17 cellular contexts compared by ENCODE assay signal in genomic region chr5:41878598-41879305, GRCh38. TPM values are rescaled to one million over a fixed set of nuclear protein-coding genes. Genes with fewer than 3 reads are reported as not detected.
DNase-seq lines count a peak whose midpoint lies in the region; ATAC-seq and TF ChIP-seq lines count a peak whose summit lies in the region.
"Had no signal": no experiment of that assay in that cellular context is flagged by ENCODE, and none has a peak within 500 bp of the region (broad histone marks: within the 10 kb centered on the region; RNA-seq: fewer than 3 reads in every experiment).

No MANE protein-coding gene starts in this region.

- TF ChIP-seq CTCF in GM23338 (conservative IDR thresholded peaks at IDR 0.05; ENCODE audit: low read depth in 2 of 2): no peak

- peaks cover 5% of the 10 kb centered on the region; the same call in 2 of the 3 replicates for H3K9me3 Mint-ChIP-seq in GM23338
- no peaks in the 10 kb centered on the region for H3K9me3 Mint-ChIP-seq in activated CD4-positive, alpha-beta T cell treated with anti-CD3 and anti-CD28 coated beads, Interleukin-2, amount 10 ng/mL, durations not matched to agents 24 days and 14 days
- H3K9me3 Mint-ChIP-seq: activated T-helper 17 cell treated with anti-CD3 and anti-CD28 coated beads, Interleukin-2, amount 50 U/mL, for 72 hours; effector memory CD8-positive, alpha-beta T cell had no signal

- H3K27ac Mint-ChIP-seq in GM23338: no peak overlapping the region
- no peak overlapping the region for H3K27ac Mint-ChIP-seq in activated CD4-positive, alpha-beta T cell treated with anti-CD3 and anti-CD28 coated beads, Interleukin-2, amount 10 ng/mL, durations not matched to agents 24 days and 14 days
- H3K27ac Mint-ChIP-seq: activated CD8-positive, alpha-beta T cell treated with anti-CD3 and anti-CD28 coated beads, Interleukin-2, amount 10 ng/mL, durations not matched to agents 7 days and 5 days; activated T-helper 17 cell treated with anti-CD3 and anti-CD28 coated beads, Interleukin-2, amount 50 U/mL, for 72 hours; B cell; effector memory CD8-positive, alpha-beta T cell had no signal

- H3K4me2 ChIP-seq in GM23248 (ENCODE audit: unreplicated experiment) (no peak overlapping the region), GM23338 (no peak overlapping the region)

- H3F3A ChIP-seq in GM23248 (ENCODE audit: insufficient read depth): no peaks in the 10 kb centered on the region
- no peaks in the 10 kb centered on the region for H3F3A ChIP-seq in GM23338 (replicated peaks; ENCODE audit: low read depth)

- H3K27me3 ChIP-seq in GM23248 (replicated peaks; ENCODE audit: insufficient read depth) (0 out of 2 replicates have a peak, but pooled peaks cover 3% of the 10 kb centered on the region), GM23338 (ENCODE audit: insufficient read depth) (no peaks in the 10 kb centered on the region)
- H3K27me3 ChIP-seq: adrenal gland, left lung had no signal

- no peak overlapping the region for H3K27ac ChIP-seq in GM23248
- no peak overlapping the region for H3K27ac ChIP-seq in GM23338 (ENCODE audit: low read depth)
- H3K27ac ChIP-seq: adrenal gland, left lung had no signal

- no peaks in the 10 kb centered on the region for H3K9me2 ChIP-seq in GM23248 (ENCODE audit: insufficient read depth)
- peaks cover 4% of the 10 kb centered on the region; the same call in 1 of the 2 replicates for H3K9me2 ChIP-seq in GM23338 (ENCODE audit: insufficient read depth)

- no peaks in the 10 kb centered on the region for H3K4me1 Mint-ChIP-seq in GM23338
- peaks cover 16% of the 10 kb centered on the region for H3K4me1 Mint-ChIP-seq in activated CD4-positive, alpha-beta T cell treated with anti-CD3 and anti-CD28 coated beads, Interleukin-2, amount 10 ng/mL, durations not matched to agents 24 days and 14 days
- H3K4me1 Mint-ChIP-seq: B cell had no signal

- in situ Hi-C loops in GM23248 (cut with MboI): no loop called here

- H4K20me1 ChIP-seq in GM23248 (ENCODE audit: insufficient read depth) (no peaks in the 10 kb centered on the region), GM23338 (replicated peaks; ENCODE audit: insufficient read depth) (no peaks in the 10 kb centered on the region)

- H3K4me3 Mint-ChIP-seq in GM23338: no peak overlapping the region
- no peak overlapping the region for H3K4me3 Mint-ChIP-seq in activated CD4-positive, alpha-beta T cell treated with anti-CD3 and anti-CD28 coated beads, Interleukin-2, amount 10 ng/mL, durations not matched to agents 24 days and 14 days
- H3K4me3 Mint-ChIP-seq: activated CD8-positive, alpha-beta T cell treated with anti-CD3 and anti-CD28 coated beads, Interleukin-2, amount 10 ng/mL, durations not matched to agents 7 days and 5 days; activated T-helper 17 cell treated with anti-CD3 and anti-CD28 coated beads, Interleukin-2, amount 50 U/mL, for 72 hours; B cell; effector memory CD8-positive, alpha-beta T cell had no signal

- H3K36me3 Mint-ChIP-seq in GM23338 (ENCODE audit: low read depth): no peaks in the 10 kb centered on the region
- no peaks in the 10 kb centered on the region for H3K36me3 Mint-ChIP-seq in activated CD4-positive, alpha-beta T cell treated with anti-CD3 and anti-CD28 coated beads, Interleukin-2, amount 10 ng/mL, durations not matched to agents 24 days and 14 days (ENCODE audit: low read depth)

- no peaks in the 10 kb centered on the region for H3K36me3 ChIP-seq in GM23248 (ENCODE audit: low read depth)
- no peaks in the 10 kb centered on the region for H3K36me3 ChIP-seq in GM23338 (ENCODE audit: insufficient read depth)
- H3K36me3 ChIP-seq: adrenal gland, left lung had no signal

- no peaks in the 10 kb centered on the region for H3K27me3 Mint-ChIP-seq in GM23338 (ENCODE audit: insufficient read depth, low read depth, poor library complexity)
- peaks cover 2% of the 10 kb centered on the region for H3K27me3 Mint-ChIP-seq in activated CD4-positive, alpha-beta T cell treated with anti-CD3 and anti-CD28 coated beads, Interleukin-2, amount 10 ng/mL, durations not matched to agents 24 days and 14 days

- H2AFZ ChIP-seq in GM23248: no peak overlapping the region
- no peak overlapping the region for H2AFZ ChIP-seq in GM23338

- intact Hi-C loops in activated CD4-positive, alpha-beta T cell treated with anti-CD3 and anti-CD28 coated beads, Interleukin-2, amount 10 ng/mL, durations not matched to agents 24 days and 14 days (cut with micrococcal nuclease): no loop called here

- H3K79me2 ChIP-seq in GM23248 (ENCODE audit: insufficient read depth) (no peaks in the 10 kb centered on the region), GM23338 (replicated peaks; ENCODE audit: insufficient read depth) (no peaks in the 10 kb centered on the region)

- H3K9ac ChIP-seq in GM23248: no peak overlapping the region

- peak; percentile 59 for DNase-seq in renal cortical epithelial cell (ENCODE audit: low read depth)
- no peak for DNase-seq in GM23248
- DNase-seq in GM23338 (ENCODE audit: low spot score): no peak
- DNase-seq in activated CD4-positive, alpha-beta T cell treated with anti-CD3 and anti-CD28 coated beads, Interleukin-2, amount 10 ng/mL, durations not matched to agents 24 days and 14 days: no peak
- DNase-seq: activated CD8-positive, alpha-beta T cell treated with anti-CD3 and anti-CD28 coated beads, Interleukin-2, amount 10 ng/mL, durations not matched to agents 7 days and 5 days; adrenal gland; caudate nucleus; effector memory CD8-positive, alpha-beta T cell; left lung; NCI-H2029 treated with DMSO at 0.1 percent for 48 hours; NCI-H774; stimulated activated CD4-positive, alpha-beta T cell treated with anti-CD3 and anti-CD28 coated beads, Interleukin-4, amount 100 ng/mL, for 24 hours had no signal

- H3K4me1 ChIP-seq in GM23248 (ENCODE audit: insufficient read depth) (no peaks in the 10 kb centered on the region), GM23338 (ENCODE audit: insufficient read depth) (no peaks in the 10 kb centered on the region)
- H3K4me1 ChIP-seq: adrenal gland, left lung had no signal

- H3K9me3 ChIP-seq in GM23248 (ENCODE audit: low read depth): no peaks in the 10 kb centered on the region
- H3K9me3 ChIP-seq: adrenal gland, left lung had no signal

- WGBS in GM23248 (ENCODE audit: low coverage in 1 of 2, low lambda C conversion rate in 2 of 2, missing lambda C conversion rate in 2 of 2), 2 experiments: 69 to 79% methylated on average over 2 of the region's 2 CpGs

- peak; percentile 42 for ATAC-seq in GM19324 (IDR thresholded peaks at IDR 0.05; ENCODE audit: low FRiP score, unreplicated experiment)
- ATAC-seq in HG02588 (IDR thresholded peaks at IDR 0.05; ENCODE audit: unreplicated experiment): peak; percentile 50
- ATAC-seq in HG03354 (IDR thresholded peaks at IDR 0.05; ENCODE audit: poor library complexity, severe bottlenecking, unreplicated experiment): peak; percentile 84
- no peak for ATAC-seq in GM23338
- ATAC-seq: activated CD8-positive, alpha-beta T cell treated with anti-CD3 and anti-CD28 coated beads, Interleukin-2, amount 10 ng/mL, durations not matched to agents 7 days and 5 days; activated T-helper 17 cell treated with anti-CD3 and anti-CD28 coated beads, Interleukin-2, amount 50 U/mL, for 72 hours; effector memory CD8-positive, alpha-beta T cell; left lung had no signal

- H3K4me3 ChIP-seq in GM23248 (no peak overlapping the region), GM23338 (no peak overlapping the region)
- H3K4me3 ChIP-seq: adrenal gland, left lung had no signal

RNA-seq across cellular contexts. Expression of gene OXCT1, which starts 8.5 kb away (rescaled TPM):
- 20.5 and 23.5 TPM in 2 replicates for total RNA-seq in renal cortical epithelial cell
- 16.1 and 18.8 TPM in 2 replicates for total RNA-seq in GM23248 (2014; rRNA removed; shearing (Covaris generic))
- polyA plus RNA-seq in GM23248 (2016; fragmentation: Nextera tagmentation; extraction: Ambion mirVana) (20.5 and 22.4 TPM in 2 replicates), GM23338 (2016; fragmentation: Nextera tagmentation; extraction: Ambion mirVana) (11.6 and 12.9 TPM in 2 replicates)
- 29.2 and 37.0 TPM in 2 replicates for total RNA-seq in GM23338 (2014; rRNA removed; shearing (Covaris generic))
- total RNA-seq in activated CD4-positive, alpha-beta T cell treated with anti-CD3 and anti-CD28 coated beads, Interleukin-2, amount 10 ng/mL, durations not matched to agents 24 days and 14 days: 92.6 and 93.4 TPM in 2 replicates

RNA-seq across cellular contexts. Expression of gene RIMOC1, which starts 25.4 kb away (rescaled TPM):
- 13.0 and 18.1 TPM in 2 replicates for total RNA-seq in renal cortical epithelial cell
- 18.2 and 20.4 TPM in 2 replicates for total RNA-seq in GM23248 (2014; rRNA removed; shearing (Covaris generic))
- polyA plus RNA-seq in GM23248 (2016; fragmentation: Nextera tagmentation; extraction: Ambion mirVana) (17.0 and 20.5 TPM in 2 replicates), GM23338 (2016; fragmentation: Nextera tagmentation; extraction: Ambion mirVana) (22.7 and 26.4 TPM in 2 replicates)
- 25.3 and 30.3 TPM in 2 replicates for total RNA-seq in GM23338 (2014; rRNA removed; shearing (Covaris generic))
- total RNA-seq in activated CD4-positive, alpha-beta T cell treated with anti-CD3 and anti-CD28 coated beads, Interleukin-2, amount 10 ng/mL, durations not matched to agents 24 days and 14 days: 29.6 and 31.7 TPM in 2 replicates

RNA-seq across cellular contexts. Expression of gene FBXO4, which starts 46.3 kb away (rescaled TPM):
- total RNA-seq in renal cortical epithelial cell: 11.1 and 18.6 TPM in 2 replicates
- total RNA-seq in GM23248 (2014; rRNA removed; shearing (Covaris generic)): 12.1 and 16.9 TPM in 2 replicates
- 15.9 and 16.6 TPM in 2 replicates for polyA plus RNA-seq in GM23248 (2016; fragmentation: Nextera tagmentation; extraction: Ambion mirVana)
- 0.54 and 0.63 TPM in 2 replicates for total RNA-seq in GM23338 (2014; rRNA removed; shearing (Covaris generic))
- polyA plus RNA-seq in GM23338 (2016; fragmentation: Nextera tagmentation; extraction: Ambion mirVana): 0.52 and 0.74 TPM in 2 replicates
- total RNA-seq in activated CD4-positive, alpha-beta T cell treated with anti-CD3 and anti-CD28 coated beads, Interleukin-2, amount 10 ng/mL, durations not matched to agents 24 days and 14 days: 16.8 and 19.9 TPM in 2 replicates
